In the genomic region with DNA sequence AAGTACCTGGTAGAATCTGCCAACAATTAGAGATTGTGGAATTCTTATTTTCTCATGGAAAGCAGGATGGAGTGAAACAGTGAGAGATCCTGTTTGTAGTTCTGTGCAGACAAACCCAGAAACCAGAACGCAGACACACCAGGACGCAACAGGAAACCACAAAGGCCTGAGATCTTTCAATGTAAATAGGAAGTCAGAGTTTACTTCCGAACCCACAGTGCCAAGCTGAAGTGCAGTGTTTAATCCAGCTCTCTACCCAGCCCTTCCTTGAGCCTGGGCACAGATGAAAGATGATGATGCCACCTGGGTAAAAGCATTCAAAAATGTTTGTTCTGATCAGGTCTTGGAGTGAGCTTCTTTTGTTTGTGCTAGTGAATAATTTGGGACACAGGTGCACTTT, we compare ENCODE assay signal across 8 cellular contexts.
DNase-seq lines count a peak whose midpoint lies in the region; ATAC-seq and TF ChIP-seq lines count a peak whose summit lies in the region.

No MANE protein-coding gene starts in this region.

- no peaks in the 10 kb centered on the region for H3K36me3 ChIP-seq in CD4-positive, CD25-positive, alpha-beta regulatory T cell (ENCODE audit: control insufficient read depth, insufficient read depth, low read length)

- peaks cover 4% of the 10 kb centered on the region for H3K36me3 Mint-ChIP-seq in CD4-positive, CD25-positive, alpha-beta regulatory T cell
- peaks cover 7% of the 10 kb centered on the region for H3K36me3 Mint-ChIP-seq in activated B cell treated with CpG ODN at 0.5 μM for 24 hours (ENCODE audit: low read depth)
- H3K36me3 Mint-ChIP-seq in osteocyte (ENCODE audit: unreplicated experiment), result peaks cover 4% of the 10 kb centered on the region
- peaks cover 13% of the 10 kb centered on the region for H3K36me3 Mint-ChIP-seq in mesothelial cell of epicardium

- peaks cover 5% of the 10 kb centered on the region for H3K27me3 Mint-ChIP-seq in CD4-positive, CD25-positive, alpha-beta regulatory T cell
- H3K27me3 Mint-ChIP-seq in activated B cell treated with CpG ODN at 0.5 μM for 24 hours, result no peaks in the 10 kb centered on the region
- H3K27me3 Mint-ChIP-seq in osteocyte (ENCODE audit: unreplicated experiment), result peaks cover 4% of the 10 kb centered on the region
- H3K27me3 Mint-ChIP-seq in mesothelial cell of epicardium (ENCODE audit: low read depth), result no peaks in the 10 kb centered on the region

- H3K9me3 Mint-ChIP-seq in CD4-positive, CD25-positive, alpha-beta regulatory T cell, result peaks cover 0 to 7% (median 2%) of the 10 kb centered on the region in 7 donors
- H3K9me3 Mint-ChIP-seq in activated B cell treated with CpG ODN at 0.5 μM for 24 hours (peaks cover 6% of the 10 kb centered on the region), osteocyte (ENCODE audit: unreplicated experiment) (peaks cover 7% of the 10 kb centered on the region), mesothelial cell of epicardium (peaks cover 15% of the 10 kb centered on the region)

- peak; percentile 55 to 70 for ATAC-seq in CD4-positive, CD25-positive, alpha-beta regulatory T cell (ENCODE audit: low read depth in 2 of 2)
- ATAC-seq in GM19463 (IDR thresholded peaks at IDR 0.05; ENCODE audit: unreplicated experiment) (peak; percentile 83), activated B cell treated with CpG ODN at 0.5 μM for 24 hours (ENCODE audit: low read depth) (peak; percentile 66)

- H3K27me3 ChIP-seq in CD4-positive, CD25-positive, alpha-beta regulatory T cell (ENCODE audit: control insufficient read depth, insufficient read depth, low read length), result no peaks in the 10 kb centered on the region

- peak in 2 of 3 donors; percentile 27 to 71 for DNase-seq in CD4-positive, CD25-positive, alpha-beta regulatory T cell
- DNase-seq in Kasumi-1 (lab: John Stamatoyannopoulos, UW), result peak; percentile 74 to 77
- DNase-seq in activated B cell treated with CpG ODN at 0.5 μM for 24 hours, result no peak
- DNase-seq in midbrain (lab: John Stamatoyannopoulos, UW), result peak; percentile 18
- no peak for DNase-seq in osteocyte (ENCODE audit: extremely low spot score, unreplicated experiment)
- DNase-seq in GM19238 (ENCODE audit: insufficient read length, low spot score), result no peak
- no peak for DNase-seq in mesothelial cell of epicardium (ENCODE audit: low spot score in 2 of 2, unreplicated experiment in 2 of 2)

- intact Hi-C loops in activated B cell treated with CpG ODN at 0.5 μM for 24 hours (cut with micrococcal nuclease), result loop anchor here (5.0 kb wide), 1 partner anchor 122 kb away; no protein-coding TSS in a partner anchor

- no peak overlapping the region for H3K27ac Mint-ChIP-seq in CD4-positive, CD25-positive, alpha-beta regulatory T cell
- peak overlapping the region; percentile 12 for H3K27ac Mint-ChIP-seq in activated B cell treated with CpG ODN at 0.5 μM for 24 hours
- H3K27ac Mint-ChIP-seq in osteocyte (ENCODE audit: unreplicated experiment), result no peak overlapping the region
- no peak overlapping the region for H3K27ac Mint-ChIP-seq in mesothelial cell of epicardium

- POLR2A ChIA-PET in activated B cell treated with CpG ODN at 0.5 μM for 24 hours (lab: Charles Lee), result interaction anchor here (3.5 kb wide), 1 partner anchor 9 kb away, joined by 10 read pairs; no protein-coding TSS in a partner anchor

- TF ChIP-seq CTCF in activated B cell treated with CpG ODN at 0.5 μM for 24 hours (IDR thresholded peaks at IDR 0.05) (no peak), osteocyte (IDR thresholded peaks at IDR 0.05) (no peak), mesothelial cell of epicardium (IDR thresholded peaks at IDR 0.05; ENCODE audit: unreplicated experiment) (no peak)

- CTCF ChIA-PET in activated B cell treated with CpG ODN at 0.5 μM for 24 hours (lab: Charles Lee), result interaction anchor here (1.5 kb wide), 1 partner anchor 127 kb away, joined by 3 read pairs; no protein-coding TSS in a partner anchor

- H3K4me3 Mint-ChIP-seq in CD4-positive, CD25-positive, alpha-beta regulatory T cell, result peak overlapping the region in 1 of 4 donors; percentile 37
- H3K4me3 Mint-ChIP-seq in activated B cell treated with CpG ODN at 0.5 μM for 24 hours (peak overlapping the region; percentile 13), osteocyte (ENCODE audit: unreplicated experiment) (no peak overlapping the region), mesothelial cell of epicardium (no peak overlapping the region)

- H3K4me1 Mint-ChIP-seq in CD4-positive, CD25-positive, alpha-beta regulatory T cell, result peaks cover 4 to 28% (median 14%) of the 10 kb centered on the region in 4 donors
- peaks cover 29% of the 10 kb centered on the region for H3K4me1 Mint-ChIP-seq in activated B cell treated with CpG ODN at 0.5 μM for 24 hours
- H3K4me1 Mint-ChIP-seq in osteocyte (ENCODE audit: unreplicated experiment), result peaks cover 7% of the 10 kb centered on the region
- H3K4me1 Mint-ChIP-seq in mesothelial cell of epicardium, result peaks cover 16% of the 10 kb centered on the region

- H3K4me3 ChIP-seq in CD4-positive, CD25-positive, alpha-beta regulatory T cell (ENCODE audit: low read depth, low read length), result peak overlapping the region; percentile 51

- peaks cover 4% of the 10 kb centered on the region in 2 experiments for H3K9me3 ChIP-seq in CD4-positive, CD25-positive, alpha-beta regulatory T cell (ENCODE audit: control insufficient read depth in 2 of 2, low read length in 2 of 2)

- H3K4me1 ChIP-seq in CD4-positive, CD25-positive, alpha-beta regulatory T cell (ENCODE audit: control insufficient read depth, insufficient read depth, low read length, poor library complexity, severe bottlenecking), result peaks cover 12% of the 10 kb centered on the region

- H3K27ac ChIP-seq in CD4-positive, CD25-positive, alpha-beta regulatory T cell (ENCODE audit: insufficient read depth, low read length, poor library complexity, severe bottlenecking), result no peak overlapping the region

Comparison
In these comparisons a context has a peak if more than half of its experiments do, and no peak if none do; other contexts are left out.
1. DNase-seq: peak in CD4-positive, CD25-positive, alpha-beta regulatory T cell (2 of 3), Kasumi-1 (2 of 2) and midbrain (single experiment); none in activated B cell treated with CpG ODN at 0.5 μM for 24 hours (single experiment), osteocyte (single experiment), GM19238 (single experiment) and mesothelial cell of epicardium (0 of 2).
2. Peak in every context shown above with its lines, with median percentiles within 50 percentile points of each other: ATAC-seq.